ENCODE assay signal across 12 cellular contexts in genomic region chr17:21037117-21037803, GRCh38. TPM values are rescaled to one million over a fixed set of nuclear protein-coding genes. Genes with fewer than 3 reads are reported as not detected.
A peak's percentile ranks its signal among the peaks of the same experiment; 100 is the strongest.
DNase-seq lines count a peak whose midpoint lies in the region; ATAC-seq, FAIRE-seq and TF ChIP-seq lines count a peak whose summit lies in the region.
"Had no signal": no experiment of that assay in that cellular context is flagged by ENCODE, and none has a peak within 500 bp of the region (broad histone marks: within the 10 kb centered on the region; RNA-seq: fewer than 3 reads in every experiment).

No MANE protein-coding gene starts in this region.

- H3K4me3 ChIP-seq in HepG2 (replicated peaks in 1 of 3; ENCODE audit: insufficient read depth in 1 of 3, low read depth in 2 of 3, low read length in 3 of 3) (no peak overlapping the region), right lobe of liver (no peak overlapping the region), urinary bladder (ENCODE audit: low read depth, low read length) (no peak overlapping the region)

- peaks cover 94% of the 10 kb centered on the region for H3K79me2 ChIP-seq in HepG2 (ENCODE audit: insufficient read depth, low read length)

- intact Hi-C loops in HepG2 (cut with micrococcal nuclease; ENCODE audit: unreplicated experiment), result no loop called here
- intact Hi-C loops in right lobe of liver (cut with DNase I), result no loop called here
- intact Hi-C loops in activated T-helper 1 cell treated with anti-CD3 and anti-CD28 coated beads, Interleukin-12 subunit alpha, Interleukin-12 subunit beta, Interleukin-2, Interleukin-4 antibody, amounts not matched to agents 30 ng/mL and 10 ng/mL and 1 ng/mL, durations not matched to agents 14 hours and 24 hours and 36 hours (cut with micrococcal nuclease), result no loop called here

- peak in 1 of 2 experiments; percentile 63; a peak in 2 of 4 replicates for TF ChIP-seq POLR2A in HepG2 (IDR thresholded peaks at IDR 0.05; ENCODE audit: insufficient read depth in 1 of 2, low read depth in 2 of 2, low read length in 2 of 2)
- TF ChIP-seq POLR2A in right lobe of liver (IDR thresholded peaks at IDR 0.05), result no peak

- no peak overlapping the region for H3K9ac ChIP-seq in HepG2 (ENCODE audit: insufficient read depth, low read depth, low read length)

- DNase-seq in HepG2 (ENCODE audit: low spot score) (no peak), right lobe of liver (no peak), memory B cell (ENCODE audit: low spot score in 2 of 2) (no peak)
- no peak for DNase-seq in activated T-helper 1 cell treated with anti-CD3 and anti-CD28 coated beads, Interleukin-12 subunit alpha, Interleukin-12 subunit beta, Interleukin-2, Interleukin-4 antibody, amounts not matched to agents 30 ng/mL and 10 ng/mL and 1 ng/mL, durations not matched to agents 14 hours and 24 hours and 36 hours (ENCODE audit: low spot score)
- DNase-seq in stimulated activated CD4-positive, alpha-beta T cell treated with anti-CD3 and anti-CD28 coated beads, Interleukin-2, amount 100 ng/mL, for 48 hours, result no peak
- DNase-seq: activated CD4-positive, CD25-positive, alpha-beta regulatory T cell treated with anti-CD3 and anti-CD28 coated beads, Interleukin-2, amount 50 U/mL, for 72 hours; H7; NCI-H524 treated with DMSO at 0.1 percent for 48 hours; SIG-M5 had no signal

- in situ Hi-C loops in HepG2 (cut with HindIII; ENCODE audit: extremely low pct_ligation_motif_present, low pct_unique_long_range_greater_than_20kb), result no loop called here

- H3K4me1 ChIP-seq in HepG2 (ENCODE audit: insufficient read depth, low read length), result peaks cover 72% of the 10 kb centered on the region
- peaks cover 0 to 55% (median 14%) of the 10 kb centered on the region in 4 donors for H3K4me1 ChIP-seq in right lobe of liver
- peaks cover 4% of the 10 kb centered on the region for H3K4me1 ChIP-seq in urinary bladder (ENCODE audit: insufficient read depth)

- CTCF ChIA-PET in HepG2 (lab: Yijun Ruan, JAX; ENCODE audit: low intra/inter-chr PET ratio, low total read pairs), result no interaction called here

- no peaks in the 10 kb centered on the region for H3K27me3 Mint-ChIP-seq in activated T-helper 1 cell treated with anti-CD3 and anti-CD28 coated beads, Interleukin-12 subunit alpha, Interleukin-12 subunit beta, Interleukin-2, Interleukin-4 antibody, amounts not matched to agents 30 ng/mL and 10 ng/mL and 1 ng/mL, durations not matched to agents 14 hours and 24 hours and 36 hours (ENCODE audit: insufficient read depth)
- H3K27me3 Mint-ChIP-seq in memory B cell, result no peaks in the 10 kb centered on the region

- peaks cover 35% of the 10 kb centered on the region for H3K36me3 Mint-ChIP-seq in activated T-helper 1 cell treated with anti-CD3 and anti-CD28 coated beads, Interleukin-12 subunit alpha, Interleukin-12 subunit beta, Interleukin-2, Interleukin-4 antibody, amounts not matched to agents 30 ng/mL and 10 ng/mL and 1 ng/mL, durations not matched to agents 14 hours and 24 hours and 36 hours (ENCODE audit: low read depth)
- H3K36me3 Mint-ChIP-seq in memory B cell, result peaks cover 4% of the 10 kb centered on the region

- no peaks in the 10 kb centered on the region for H3K9me3 Mint-ChIP-seq in activated T-helper 1 cell treated with anti-CD3 and anti-CD28 coated beads, Interleukin-12 subunit alpha, Interleukin-12 subunit beta, Interleukin-2, Interleukin-4 antibody, amounts not matched to agents 30 ng/mL and 10 ng/mL and 1 ng/mL, durations not matched to agents 14 hours and 24 hours and 36 hours
- no peaks in the 10 kb centered on the region for H3K9me3 Mint-ChIP-seq in memory B cell

- TF ChIP-seq CTCF in HepG2 (CRISPR knock-in tag; IDR thresholded peaks at IDR 0.05) (no peak), right lobe of liver (IDR thresholded peaks at IDR 0.05) (no peak)

- H3K4me2 ChIP-seq in HepG2 (ENCODE audit: low read depth, low read length), result peak overlapping the region; percentile 20; the same call in 1 of the 2 replicates

- H3K9me3 ChIP-seq in HepG2 (ENCODE audit: low read length) (no peaks in the 10 kb centered on the region), right lobe of liver (no peaks in the 10 kb centered on the region)

- H3K4me3 Mint-ChIP-seq in activated T-helper 1 cell treated with anti-CD3 and anti-CD28 coated beads, Interleukin-12 subunit alpha, Interleukin-12 subunit beta, Interleukin-2, Interleukin-4 antibody, amounts not matched to agents 30 ng/mL and 10 ng/mL and 1 ng/mL, durations not matched to agents 14 hours and 24 hours and 36 hours, result peak overlapping the region; percentile 51
- H3K4me3 Mint-ChIP-seq in memory B cell, result peak overlapping the region; percentile 14

- H3K4me1 Mint-ChIP-seq in activated T-helper 1 cell treated with anti-CD3 and anti-CD28 coated beads, Interleukin-12 subunit alpha, Interleukin-12 subunit beta, Interleukin-2, Interleukin-4 antibody, amounts not matched to agents 30 ng/mL and 10 ng/mL and 1 ng/mL, durations not matched to agents 14 hours and 24 hours and 36 hours (ENCODE audit: low read depth), result peaks cover 56% of the 10 kb centered on the region
- H3K4me1 Mint-ChIP-seq in memory B cell, result peaks cover 48% of the 10 kb centered on the region

- TF ChIP-seq RAD21 in HepG2 (CRISPR knock-in tag; IDR thresholded peaks at IDR 0.05), result no peak

- H3K27ac ChIP-seq in HepG2 (ENCODE audit: extremely low read length, insufficient read depth, low read length), result no peak overlapping the region
- H3K27ac ChIP-seq in right lobe of liver, result no peak overlapping the region
- H3K27ac ChIP-seq in urinary bladder (ENCODE audit: low read depth), result peak overlapping the region; percentile 16

- H3K27me3 ChIP-seq in HepG2 (ENCODE audit: control insufficient read depth in 1 of 2, insufficient read depth in 2 of 2, low read length in 2 of 2) (no peaks in the 10 kb centered on the region; a peak in 1 of 5 replicates), right lobe of liver (no peaks in the 10 kb centered on the region)

- 89% methylated on average over 8 of the region's 8 CpGs for WGBS in HepG2 (ENCODE audit: low lambda C conversion rate)
- 54% methylated on average over 5 of the region's 8 CpGs for WGBS in right lobe of liver (ENCODE audit: insufficient coverage, low coverage, low lambda C conversion rate, missing lambda C conversion rate)
- 47% methylated on average over 8 of the region's 8 CpGs for WGBS in urinary bladder

- no peak for ATAC-seq in HepG2
- ATAC-seq in right lobe of liver, result no peak
- no peak for ATAC-seq in memory B cell (ENCODE audit: low read depth)
- no peak for ATAC-seq in HG03039 (IDR thresholded peaks at IDR 0.05; ENCODE audit: unreplicated experiment)
- ATAC-seq in HG03521 (IDR thresholded peaks at IDR 0.05; ENCODE audit: unreplicated experiment), result no peak

- H4K20me1 ChIP-seq in HepG2 (ENCODE audit: insufficient read depth, low read length), result peaks cover 97% of the 10 kb centered on the region

- peaks cover 1 to 24% of the 10 kb centered on the region in 2 experiments; a peak in 3 of 5 replicates for H3K36me3 ChIP-seq in HepG2 (replicated peaks in 1 of 2; ENCODE audit: control insufficient read depth in 1 of 2, insufficient read depth in 2 of 2, low read length in 2 of 2)
- H3K36me3 ChIP-seq in right lobe of liver, result no peaks in the 10 kb centered on the region
- no peaks in the 10 kb centered on the region for H3K36me3 ChIP-seq in urinary bladder (ENCODE audit: insufficient read depth)

- POLR2A ChIA-PET in HepG2 (lab: Yijun Ruan, JAX), result no interaction called here

- TF ChIP-seq EP300 in HepG2 (IDR thresholded peaks at IDR 0.05; ENCODE audit: low read depth in 2 of 2, low read length in 2 of 2) (no peak), HepG2 (CRISPR knock-in tag; IDR thresholded peaks at IDR 0.05; ENCODE audit: borderline replicate concordance) (no peak)

- no TSS peak for BruUV-seq in HepG2 (replicated peaks; lab: Mats Ljungman, UMichigan)

- no peak for FAIRE-seq in HepG2 (lab: Jason Lieb, UNC)

- peak overlapping the region; percentile 15 for H3K27ac Mint-ChIP-seq in activated T-helper 1 cell treated with anti-CD3 and anti-CD28 coated beads, Interleukin-12 subunit alpha, Interleukin-12 subunit beta, Interleukin-2, Interleukin-4 antibody, amounts not matched to agents 30 ng/mL and 10 ng/mL and 1 ng/mL, durations not matched to agents 14 hours and 24 hours and 36 hours
- H3K27ac Mint-ChIP-seq in memory B cell, result peak overlapping the region; percentile 6

- H2AFZ ChIP-seq in HepG2 (ENCODE audit: low read length), result no peak overlapping the region

RNA-seq across cellular contexts. Expression of gene USP22, which starts 5.6 kb away (rescaled TPM):
- total RNA-seq in HepG2 (2016; rRNA removed; fragmentation: Illumina TruSeq; extraction: Trizol), result 130 and 131 TPM in 2 replicates
- total RNA-seq in HepG2 (2016; cell fraction: cytosol; rRNA removed; fragmentation: Illumina TruSeq; extraction: Trizol; ENCODE audit: low read depth), result 17.2 and 17.3 TPM in 2 replicates
- total RNA-seq in HepG2 (2016; cell fraction: insoluble cytoplasmic fraction; rRNA removed; fragmentation: Illumina TruSeq; extraction: Trizol), result 119 and 130 TPM in 2 replicates
- total RNA-seq in HepG2 (2016; cell fraction: membrane; rRNA removed; fragmentation: Illumina TruSeq; extraction: Trizol), result 54.1 and 54.4 TPM in 2 replicates
- 79.5 and 96.3 TPM in 2 replicates for total RNA-seq in HepG2 (2016; cell fraction: nucleus; rRNA removed; fragmentation: Illumina TruSeq; extraction: Trizol)
- polyA plus RNA-seq in HepG2 (2011; rRNA removed), result 98.0 and 124 TPM in 2 replicates
- polyA plus RNA-seq in HepG2 (2011; cell fraction: cytosol; rRNA removed), result 56.8 and 60.3 TPM in 2 replicates
- polyA plus RNA-seq in HepG2 (2011; cell fraction: nucleus; rRNA removed), result 126 and 139 TPM in 2 replicates
- polyA plus RNA-seq in HepG2 (2012), result 65.0 and 69.3 TPM in 2 replicates
- polyA plus RNA-seq in HepG2 (2016; cell fraction: cytosol; fragmentation: Illumina TruSeq; extraction: Trizol; ENCODE audit: low read depth), result 4.2 and 4.5 TPM in 2 replicates
- polyA plus RNA-seq in HepG2 (2016; cell fraction: insoluble cytoplasmic fraction; fragmentation: Illumina TruSeq; extraction: Trizol; ENCODE audit: low read depth), result 65.3 and 91.2 TPM in 2 replicates
- polyA plus RNA-seq in HepG2 (2016; cell fraction: membrane; fragmentation: Illumina TruSeq; extraction: Trizol; ENCODE audit: low read depth), result 18.3 and 19.5 TPM in 2 replicates
- polyA plus RNA-seq in HepG2 (2016; cell fraction: nucleus; fragmentation: Illumina TruSeq; extraction: Trizol; ENCODE audit: insufficient read depth, low read depth), result 101 and 103 TPM in 2 replicates
- 337 and 421 TPM in 2 replicates for polyA minus RNA-seq in HepG2 (2011; rRNA and poly(A)+ RNA removed; ENCODE audit: low replicate concordance)
- 104 and 120 TPM in 2 replicates for polyA minus RNA-seq in HepG2 (2011; cell fraction: cytosol; rRNA and poly(A)+ RNA removed)
- 71.7 and 94.2 TPM in 2 replicates for polyA minus RNA-seq in HepG2 (2011; cell fraction: nucleus; rRNA and poly(A)+ RNA removed)
- 10 to 100 TPM; 69.8 to 81.2 (median 77.7) TPM for total RNA-seq in right lobe of liver
- 147 and 152 TPM in 2 replicates for total RNA-seq in activated T-helper 1 cell treated with anti-CD3 and anti-CD28 coated beads, Interleukin-12 subunit alpha, Interleukin-12 subunit beta, Interleukin-2, Interleukin-4 antibody, amounts not matched to agents 30 ng/mL and 10 ng/mL and 1 ng/mL, durations not matched to agents 14 hours and 24 hours and 36 hours
- total RNA-seq in urinary bladder, result 170 TPM
- polyA plus RNA-seq in urinary bladder, result 72.1 TPM
